In the genomic region with DNA sequence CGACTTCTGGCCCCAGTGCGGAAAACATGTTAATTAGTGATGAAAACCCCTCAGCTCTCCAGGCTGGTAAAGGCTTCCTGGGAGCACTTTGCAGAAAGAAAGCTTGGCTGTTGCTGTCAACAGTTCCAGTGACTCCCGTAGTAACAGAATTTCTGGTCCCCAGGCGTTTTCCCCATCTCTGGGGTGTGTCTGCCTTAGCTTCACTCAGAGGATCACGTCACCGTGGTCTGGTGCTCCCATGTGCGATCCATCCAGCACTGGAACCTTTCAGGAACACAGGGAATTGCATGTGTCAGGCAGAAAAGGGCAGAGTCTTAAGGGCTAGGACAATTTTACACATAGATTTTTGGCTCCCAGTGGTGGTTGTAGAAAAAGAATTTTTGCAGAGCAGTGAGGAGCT, we compare ENCODE assay signal across 12 cellular contexts.
"Had no signal": no experiment of that assay in that cellular context is flagged by ENCODE, and none has a peak within 500 bp of the region (broad histone marks: within the 10 kb centered on the region; RNA-seq: fewer than 3 reads in every experiment).

No MANE protein-coding gene starts in this region.

- DNase-seq: activated CD4-positive, alpha-beta memory T cell treated with anti-CD3 and anti-CD28 coated beads, Interleukin-2, amount 10 ng/mL, durations not matched to agents 7 days and 5 days; activated naive CD4-positive, alpha-beta T cell treated with anti-CD3 and anti-CD28 coated beads, Interleukin-2, amount 10 ng/mL, durations not matched to agents 7 days and 5 days; activated T-cell treated with anti-CD3 and anti-CD28 coated beads, Interleukin-2, amount 50 U/mL, for 24 hours; midbrain; right lobe of liver; spleen; T-helper 17 cell; upper lobe of left lung; WERI-Rb-1 had no signal

- H3K27ac ChIP-seq: epithelial cell of prostate, right lobe of liver, spleen, suprapubic skin, upper lobe of left lung, WERI-Rb-1 had no signal

- H3K9me3 ChIP-seq: right lobe of liver, suprapubic skin, upper lobe of left lung had no signal

- H3K4me3 ChIP-seq: lung, right lobe of liver, spleen, suprapubic skin, upper lobe of left lung had no signal

- H3K36me3 ChIP-seq: right lobe of liver, spleen, suprapubic skin, upper lobe of left lung, WERI-Rb-1 had no signal

- H3K4me1 ChIP-seq: spleen, suprapubic skin, upper lobe of left lung had no signal

- H3K27me3 ChIP-seq: right lobe of liver, suprapubic skin, upper lobe of left lung had no signal

- ATAC-seq: right lobe of liver, T-helper 17 cell had no signal
